8 cellular contexts compared by ENCODE assay signal in genomic region chr15:99504823-99505551, GRCh38.
DNase-seq lines count a peak whose midpoint lies in the region; ATAC-seq, FAIRE-seq and TF ChIP-seq lines count a peak whose summit lies in the region.

No MANE protein-coding gene starts in this region.

- ATAC-seq in GM21381 (IDR thresholded peaks at IDR 0.05; ENCODE audit: unreplicated experiment): peak; percentile 37
- ATAC-seq in left lobe of liver: no peak

- TF ChIP-seq RAD21 in H1 (IDR thresholded peaks at IDR 0.05 in 1 of 2, conservative IDR thresholded peaks at IDR 0.05 in 1 of 2; ENCODE audit: low read depth in 2 of 2, low read length in 2 of 2): peak in 1 of 2 experiments; percentile 9; a peak in 1 of 4 replicates

- H2BK15ac ChIP-seq in H1 (ENCODE audit: low read length): no peak overlapping the region

- TF ChIP-seq CTCF in GM12875 (IDR thresholded peaks at IDR 0.05; ENCODE audit: borderline replicate concordance, insufficient read depth, low read depth, low read length): peak; percentile 31; the same call in 1 of the 2 replicates
- peak in 1 of 3 experiments; percentile 6; a peak in 1 of 4 replicates for TF ChIP-seq CTCF in H1 (IDR thresholded peaks at IDR 0.05; ENCODE audit: control extremely low read depth in 1 of 3, insufficient read depth in 1 of 3, low read depth in 1 of 3, low read length in 3 of 3)

- H3K27ac ChIP-seq in H1 (ENCODE audit: low read depth, low read length): no peak overlapping the region

- no peaks in the 10 kb centered on the region for H4K20me1 ChIP-seq in H1 (replicated peaks in 1 of 2; ENCODE audit: control insufficient read depth in 1 of 2, insufficient read depth in 2 of 2, low read length in 2 of 2)

- no peak overlapping the region for H3K56ac ChIP-seq in H1 (replicated peaks; ENCODE audit: insufficient read length, low read depth, low read length)

- H3K18ac ChIP-seq in H1 (ENCODE audit: extremely low read depth, low read length): no peak overlapping the region

- FAIRE-seq in H1 (lab: Jason Lieb, UNC): no peak

- H3K14ac ChIP-seq in H1 (ENCODE audit: insufficient read length): no peak overlapping the region

- H2AFZ ChIP-seq in H1 (ENCODE audit: low read length): no peak overlapping the region

- H3K4me1 ChIP-seq in H1 (replicated peaks in 1 of 4; ENCODE audit: control insufficient read depth in 3 of 4, insufficient read depth in 4 of 4, low read length in 3 of 4): no peaks in the 10 kb centered on the region

- no peak overlapping the region for H2BK12ac ChIP-seq in H1 (ENCODE audit: low read depth, low read length)

- H3K4me2 ChIP-seq in H1 (ENCODE audit: insufficient read depth in 1 of 2, low read depth in 2 of 2, low read length in 2 of 2): no peak overlapping the region

- H3K23ac ChIP-seq in H1 (ENCODE audit: insufficient read length): no peak overlapping the region

- H2BK20ac ChIP-seq in H1 (ENCODE audit: low read length): no peak overlapping the region

- TF ChIP-seq POLR2A in H1 (IDR thresholded peaks at IDR 0.05; ENCODE audit: control extremely low read depth in 1 of 2, low read depth in 2 of 2, low read length in 2 of 2): no peak

- H2AK5ac ChIP-seq in H1 (ENCODE audit: low read depth, low read length): no peak overlapping the region

- no peaks in the 10 kb centered on the region for H3K9me3 ChIP-seq in H1 (ENCODE audit: insufficient read depth in 2 of 2, low read depth in 1 of 2, low read length in 1 of 2)

- no peaks in the 10 kb centered on the region for H3K79me1 ChIP-seq in H1 (ENCODE audit: low read depth, low read length)

- H4K91ac ChIP-seq in H1 (replicated peaks; ENCODE audit: insufficient read length, low read length): no peak overlapping the region

- 81% methylated on average over 8 of the region's 8 CpGs; no CpG with 5 or more reads in 1 of the 2 experiments for WGBS in H1 (ENCODE audit: extremely low coverage in 1 of 2, insufficient coverage in 1 of 2, insufficient read length in 1 of 2, insufficient replicate concordance in 2 of 2, low coverage in 1 of 2, low lambda C conversion rate in 2 of 2, missing lambda C conversion rate in 1 of 2), 2 experiments

- no peaks in the 10 kb centered on the region for H3K27me3 ChIP-seq in H1 (replicated peaks in 1 of 4; ENCODE audit: control insufficient read depth in 3 of 4, extremely low read depth in 1 of 4, insufficient read depth in 3 of 4, low read length in 3 of 4)

- TF ChIP-seq EP300 in H1 (IDR thresholded peaks at IDR 0.05; ENCODE audit: borderline replicate concordance in 1 of 2, low read depth in 2 of 2, low read length in 2 of 2): no peak

- no peak overlapping the region for H3K4me3 ChIP-seq in GM12875 (ENCODE audit: low read depth, low read length)
- H3K4me3 ChIP-seq in H1 (ENCODE audit: extremely low read depth in 1 of 4, insufficient read depth in 2 of 4, low read depth in 3 of 4, low read length in 4 of 4): no peak overlapping the region

- no peak overlapping the region for H4K8ac ChIP-seq in H1 (ENCODE audit: extremely low read depth, insufficient read depth, low read length)

- no peak overlapping the region for H2BK120ac ChIP-seq in H1 (replicated peaks; ENCODE audit: low read depth, low read length)

- H3K36me3 ChIP-seq in H1 (ENCODE audit: control insufficient read depth in 2 of 4, insufficient read depth in 4 of 4, low read length in 3 of 4): no peaks in the 10 kb centered on the region; a peak in 1 of 8 replicates

- no peaks in the 10 kb centered on the region for H3K79me2 ChIP-seq in H1 (ENCODE audit: control insufficient read depth in 1 of 2, insufficient read depth in 2 of 2, low read length in 2 of 2)

- H4K5ac ChIP-seq in H1 (ENCODE audit: insufficient read length, low read depth, low read length): no peak overlapping the region

- H2BK5ac ChIP-seq in H1 (ENCODE audit: low read depth, low read length): no peak overlapping the region

- POLR2A ChIA-PET in H1 (lab: Charles Lee; ENCODE audit: partially characterized antibody): interaction anchor here (0.6 kb wide), 1 partner anchor 28 kb away, joined by 3 read pairs; no protein-coding TSS in a partner anchor

- H3K9ac ChIP-seq in H1 (replicated peaks in 1 of 4; ENCODE audit: extremely low read depth in 1 of 4, low read depth in 3 of 4, low read length in 3 of 4): no peak overlapping the region

- peak; percentile 49 for DNase-seq in HPDE6-E6E7 (ENCODE audit: extremely low spot score)
- DNase-seq in H1 (ENCODE audit: low read depth in 1 of 2, low spot score in 2 of 2): no peak
- no peak for DNase-seq in KG1 (lab: John Stamatoyannopoulos, UW)
- no peak for DNase-seq in effector CD4-positive, alpha-beta T cell
- DNase-seq in activated naive CD4-positive, alpha-beta T cell (lab: John Stamatoyannopoulos, UW): no peak
- DNase-seq in left lobe of liver (ENCODE audit: low spot score): no peak

- CTCF ChIA-PET in H1 (lab: Charles Lee; ENCODE audit: partially characterized antibody): interaction anchor here (0.7 to 1.4 kb wide), 7 partner anchors 8 to 387 kb away, joined by 3 to 7 read pairs (median 5); no protein-coding TSS in a partner anchor

- no peak overlapping the region for H3K4ac ChIP-seq in H1 (replicated peaks; ENCODE audit: insufficient read length, low read depth, low read length)

- no peaks in the 10 kb centered on the region for H3K23me2 ChIP-seq in H1 (ENCODE audit: low read depth, low read length)

TF ChIP-seq in H1, 55 proteins besides CTCF, POLR2A, EP300 and RAD21:
- no peak for TF ChIP-seq CTBP2 (IDR thresholded peaks at IDR 0.05; ENCODE audit: borderline replicate concordance, insufficient read depth, insufficient read length, low read length)
- TF ChIP-seq TAF7 (optimal IDR thresholded peaks at IDR 0.05; ENCODE audit: borderline replicate concordance, low read depth, low read length): no peak
- no peak for TF ChIP-seq NANOG (IDR thresholded peaks at IDR 0.05; ENCODE audit: insufficient read depth, low read depth, low read length, poor library complexity, severe bottlenecking)
- TF ChIP-seq JUND (IDR thresholded peaks at IDR 0.05; ENCODE audit: low read length): peak; percentile 48; the same call in 1 of the 2 replicates
